12 cellular contexts compared by ENCODE assay signal in genomic region chr1:39167632-39168209, GRCh38. TPM values are rescaled to one million over a fixed set of nuclear protein-coding genes. Genes with fewer than 3 reads are reported as not detected.
A peak's percentile ranks its signal among the peaks of the same experiment; 100 is the strongest.
DNase-seq lines count a peak whose midpoint lies in the region; ATAC-seq and TF ChIP-seq lines count a peak whose summit lies in the region.
"Had no signal": no experiment of that assay in that cellular context is flagged by ENCODE, and none has a peak within 500 bp of the region (broad histone marks: within the 10 kb centered on the region; RNA-seq: fewer than 3 reads in every experiment).

No MANE protein-coding gene starts in this region.

- no peaks in the 10 kb centered on the region for H4K20me1 ChIP-seq in HCT116 (ENCODE audit: insufficient read depth)

- H2AFZ ChIP-seq in HCT116 (ENCODE audit: low read depth, low read length, poor library complexity, severe bottlenecking) = no peak overlapping the region

- no peak for TF ChIP-seq RAD21 in HCT116 (IDR thresholded peaks at IDR 0.05; ENCODE audit: low read depth)

- RAD21 ChIA-PET in HCT116 (lab: Charles Lee; ENCODE audit: low non-redundant PET in 1 of 2, low total read pairs in 2 of 2, uncharacterized antibody in 2 of 2, unreplicated experiment in 2 of 2) = no interaction called here

- no peak overlapping the region for H3K9ac ChIP-seq in HCT116 (ENCODE audit: low read length)

- H3K4me3 ChIP-seq in HCT116 (replicated peaks in 1 of 2; ENCODE audit: low read depth in 1 of 2, low read length in 2 of 2) (no peak overlapping the region), fibroblast of the aortic adventitia (ENCODE audit: low read depth, low read length) (no peak overlapping the region)
- H3K4me3 ChIP-seq: SK-N-MC, stomach had no signal

- ATAC-seq in HCT116 (no peak; the same call in 1 of the 2 replicates), GM18519 (IDR thresholded peaks at IDR 0.05; ENCODE audit: low FRiP score, unreplicated experiment) (no peak)

- no peak for TF ChIP-seq POLR2A in HCT116 (IDR thresholded peaks at IDR 0.05; ENCODE audit: borderline replicate concordance, extremely low read depth, insufficient read depth, insufficient read length)

- DNase-seq in HCT116 (ENCODE audit: low read depth, low spot score) = no peak
- DNase-seq in SK-MEL-5 (ENCODE audit: low read depth, low spot score) = peak; percentile 37
- peak; percentile 58 for DNase-seq in fibroblast of the aortic adventitia (ENCODE audit: low read depth)
- DNase-seq in renal cortical epithelial cell (ENCODE audit: low read depth) = peak; percentile 86
- no peak for DNase-seq in AML-193 (lab: John Stamatoyannopoulos, UW)
- DNase-seq in T-helper 9 cell = no peak
- DNase-seq: activated CD4-positive, alpha-beta T cell treated with anti-CD3 and anti-CD28 coated beads, Interleukin-2, amount 50 U/mL, for 1 hour; activated naive CD4-positive, alpha-beta T cell treated with Interleukin-2 at 50 U/mL for 16 hours; NCI-H345; stomach had no signal

- POLR2A ChIA-PET in HCT116 (lab: Charles Lee) = no interaction called here

- H3K4me1 ChIP-seq in HCT116 (ENCODE audit: control insufficient read depth in 1 of 2, insufficient read depth in 2 of 2, low read length in 2 of 2) = peaks cover 5 to 6% of the 10 kb centered on the region in 2 experiments; a peak in 2 of 4 replicates

- in situ Hi-C loops in SK-MEL-5 (cut with HindIII; ENCODE audit: low pct_unique_long_range_greater_than_20kb, low sequenced_read_pairs) = no loop called here

- no TSS peak for BruUV-seq in HCT116 (replicated peaks; lab: Mats Ljungman, UMichigan)

- no peak overlapping the region for H3K27ac ChIP-seq in HCT116 (ENCODE audit: low read depth, low read length)
- H3K27ac ChIP-seq: SK-N-MC, stomach had no signal

- H3K27me3 ChIP-seq in HCT116 (ENCODE audit: insufficient read depth, low read length) = no peaks in the 10 kb centered on the region
- H3K27me3 ChIP-seq: stomach had no signal

- CTCF ChIA-PET in HCT116 (lab: Charles Lee) = interaction anchor here (1.8 kb wide), 1 partner anchor 69 kb away, joined by 4 read pairs; no protein-coding TSS in a partner anchor

- H3K79me2 ChIP-seq in HCT116 (ENCODE audit: insufficient read depth, low read length) = peaks cover 15% of the 10 kb centered on the region

- H3K36me3 ChIP-seq in HCT116 (ENCODE audit: control insufficient read depth in 1 of 2, insufficient read depth in 2 of 2, low read length in 2 of 2) = no peaks in the 10 kb centered on the region
- H3K36me3 ChIP-seq: stomach had no signal

- intact Hi-C loops in HCT116 (cut with micrococcal nuclease) = no loop called here

- H3K9me2 ChIP-seq in HCT116 (ENCODE audit: insufficient read depth) = no peaks in the 10 kb centered on the region

- H3K4me2 ChIP-seq in HCT116 (ENCODE audit: low read length) = peak overlapping the region; percentile 15; the same call in 1 of the 2 replicates

- no peaks in the 10 kb centered on the region for H3K9me3 ChIP-seq in HCT116 (ENCODE audit: control insufficient read depth in 1 of 2, insufficient read depth in 1 of 2, low read depth in 1 of 2, low read length in 2 of 2)
- H3K9me3 ChIP-seq: stomach had no signal

- TF ChIP-seq CTCF in HCT116 (IDR thresholded peaks at IDR 0.05 in 2 of 3, conservative IDR thresholded peaks at IDR 0.05 in 1 of 3; ENCODE audit: borderline replicate concordance in 1 of 3, insufficient read depth in 1 of 3, low read depth in 2 of 3, low read length in 2 of 3) (no peak), fibroblast of the aortic adventitia (IDR thresholded peaks at IDR 0.05; ENCODE audit: insufficient read depth, low read length) (no peak)

TF ChIP-seq in HCT116, 20 proteins besides CTCF, POLR2A, EP300 and RAD21:
- TF ChIP-seq FOSL1 (IDR thresholded peaks at IDR 0.05; ENCODE audit: low read depth) (no peak), ZFX (IDR thresholded peaks at IDR 0.05) (no peak), CEBPB (IDR thresholded peaks at IDR 0.05; ENCODE audit: low read depth) (peak; percentile 71), SIN3A (IDR thresholded peaks at IDR 0.05; ENCODE audit: low read depth) (no peak)
TF ChIP-seq in HCT116: peak in this region for 1.

RNA-seq across cellular contexts. Expression of gene MACF1, which starts 36.8 kb away (rescaled TPM):
- total RNA-seq in HCT116 (2021; ENCODE audit: unreplicated experiment) (146 TPM), fibroblast of the aortic adventitia (ENCODE audit: low replicate concordance) (284 and 368 TPM in 2 replicates), renal cortical epithelial cell (305 and 881 TPM in 2 replicates)
- 53.8 and 67.2 TPM in 2 replicates for polyA plus RNA-seq in HCT116 (2012)
- 70.1 and 77.9 TPM in 2 replicates for total RNA-seq in SK-MEL-5 (2014; rRNA removed; shearing (Covaris generic))
- polyA plus RNA-seq in SK-MEL-5 (2015; cell fraction: cytosol; rRNA removed) = 43.7 and 77.3 TPM in 2 replicates
- 68.5 and 84.7 TPM in 2 replicates for polyA plus RNA-seq in SK-MEL-5 (2015; cell fraction: nucleus; rRNA removed)

Comparison
In these comparisons a context has a peak if more than half of its experiments do, and no peak if none do; other contexts are left out.
1. DNase-seq: peak in SK-MEL-5 (single experiment), fibroblast of the aortic adventitia (single experiment) and renal cortical epithelial cell (single experiment); none in HCT116 (single experiment), AML-193 (0 of 2) and T-helper 9 cell (single experiment).